Comparison of ENCODE assay signal across 14 cellular contexts in genomic region chr10:59829601-59830000, GRCh38.
DNase-seq lines count a peak whose midpoint lies in the region; ATAC-seq and TF ChIP-seq lines count a peak whose summit lies in the region.
"Had no signal": no experiment of that assay in that cellular context is flagged by ENCODE, and none has a peak within 500 bp of the region (broad histone marks: within the 10 kb centered on the region; RNA-seq: fewer than 3 reads in every experiment).

No MANE protein-coding gene starts in this region.

- ATAC-seq in GM18519 (IDR thresholded peaks at IDR 0.05; ENCODE audit: low FRiP score, unreplicated experiment) = peak; percentile 63
- peak; percentile 72 for ATAC-seq in GM19397 (IDR thresholded peaks at IDR 0.05; ENCODE audit: unreplicated experiment)
- peak; percentile 79 for ATAC-seq in HG02884 (IDR thresholded peaks at IDR 0.05; ENCODE audit: unreplicated experiment)
- ATAC-seq in HG03575 (IDR thresholded peaks at IDR 0.05; ENCODE audit: extremely low read depth, insufficient number of reproducible peaks, low FRiP score, unreplicated experiment) = peak; percentile 61
- ATAC-seq: GM23338 had no signal

- peaks cover 0 to 21% (median 0%) of the 10 kb centered on the region in 4 donors for H3K36me3 ChIP-seq in sigmoid colon

- peaks cover 3% of the 10 kb centered on the region for H3K4me1 Mint-ChIP-seq in chondrocyte (ENCODE audit: low read depth)

- TF ChIP-seq EP300 in sigmoid colon (IDR thresholded peaks at IDR 0.05) = no peak

- TF ChIP-seq POLR2A in sigmoid colon (IDR thresholded peaks at IDR 0.05) = no peak

- no peak overlapping the region for H3K4me3 Mint-ChIP-seq in chondrocyte (ENCODE audit: unreplicated experiment)
- H3K4me3 Mint-ChIP-seq: activated naive CD8-positive, alpha-beta T cell; GM23338 had no signal

- H3K4me1 ChIP-seq in sigmoid colon = peaks cover 0 to 27% (median 21%) of the 10 kb centered on the region in 4 donors

- intact Hi-C loops in sigmoid colon (cut with DNase I) = loop anchor here (10.0 kb wide), 1 partner anchor 205 kb away; no protein-coding TSS in a partner anchor

- H3K9me3 ChIP-seq in sigmoid colon = no peaks in the 10 kb centered on the region
- H3K9me3 ChIP-seq: right lobe of liver had no signal

- peaks cover 3% of the 10 kb centered on the region for H3K36me3 Mint-ChIP-seq in chondrocyte (ENCODE audit: low read depth)

- H3K27ac Mint-ChIP-seq in chondrocyte (ENCODE audit: unreplicated experiment) = no peak overlapping the region
- H3K27ac Mint-ChIP-seq: activated naive CD8-positive, alpha-beta T cell; GM23338 had no signal

- 77 to 95% methylated on average over 3 of the region's 3 CpGs for WGBS in sigmoid colon, 2 donors

- no peak for DNase-seq in dedifferentiated amniotic fluid mesenchymal stem cell (ENCODE audit: extremely low spot score)
- no peak for DNase-seq in sigmoid colon
- DNase-seq in chondrocyte (ENCODE audit: low spot score) = no peak
- no peak for DNase-seq in DMS153 (lab: John Stamatoyannopoulos, UW)
- DNase-seq: effector CD4-positive, alpha-beta T cell; hippocampal formation; midbrain; right lobe of liver had no signal

- H3K27ac ChIP-seq in sigmoid colon = no peak overlapping the region
- H3K27ac ChIP-seq: right lobe of liver had no signal

- no peaks in the 10 kb centered on the region for H3K27me3 Mint-ChIP-seq in chondrocyte (ENCODE audit: low read depth)
- H3K27me3 Mint-ChIP-seq: activated naive CD8-positive, alpha-beta T cell had no signal

- no peaks in the 10 kb centered on the region for H3K27me3 ChIP-seq in sigmoid colon
- H3K27me3 ChIP-seq: right lobe of liver had no signal

- no peaks in the 10 kb centered on the region for H3K9me3 Mint-ChIP-seq in chondrocyte (ENCODE audit: low read depth)
- H3K9me3 Mint-ChIP-seq: GM23338 had no signal

- no peak overlapping the region for H3K4me3 ChIP-seq in sigmoid colon
- H3K4me3 ChIP-seq: GM23338, right lobe of liver had no signal

- TF ChIP-seq CTCF in sigmoid colon (IDR thresholded peaks at IDR 0.05) (no peak), chondrocyte (IDR thresholded peaks at IDR 0.05) (no peak)
